In the genomic region with DNA sequence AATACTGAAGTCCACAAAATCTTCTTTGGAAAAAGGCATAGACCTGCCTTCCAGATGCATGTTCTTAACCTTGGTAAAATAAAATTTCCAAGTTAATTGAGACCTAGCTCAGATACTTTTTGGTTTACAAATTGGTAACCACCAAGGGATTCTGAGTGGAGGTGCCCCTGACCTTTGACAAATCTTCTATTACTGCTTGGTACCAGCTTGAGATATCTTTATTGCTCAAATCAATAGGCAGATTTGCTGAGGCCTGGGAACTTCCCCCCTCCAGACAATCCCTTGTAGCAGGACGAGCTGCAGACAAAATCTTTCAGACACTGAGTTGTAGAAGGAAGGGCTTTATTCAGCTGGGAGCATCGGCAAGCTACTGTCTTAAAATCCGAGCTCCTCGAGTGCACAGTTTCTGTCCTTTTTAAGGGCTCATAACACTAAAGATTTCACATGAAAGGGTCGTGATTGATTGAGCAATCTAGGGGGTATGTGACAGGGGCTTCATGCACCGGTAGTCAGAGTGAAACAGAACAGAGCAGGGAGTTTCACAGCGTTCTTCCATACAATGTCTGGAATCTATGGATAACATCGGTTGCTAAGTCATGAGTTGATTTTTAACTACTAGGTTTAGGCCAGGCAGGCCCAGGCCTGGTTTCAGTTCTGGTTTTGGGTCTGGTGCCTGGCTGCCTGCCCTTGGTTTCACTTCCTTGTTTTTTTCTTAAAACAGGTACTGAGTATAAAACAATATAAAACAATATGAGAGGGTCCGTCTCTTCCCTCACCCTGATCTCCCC, we compare ENCODE assay signal across 13 cellular contexts. TPM values are rescaled to one million over a fixed set of nuclear protein-coding genes. Genes with fewer than 3 reads are reported as not detected.
DNase-seq lines count a peak whose midpoint lies in the region; ATAC-seq and TF ChIP-seq lines count a peak whose summit lies in the region.
"Not testable (repeated sequence)": the region's sequence is repeated elsewhere in the genome, so short reads cannot be mapped to it uniquely, and the experiment has no call there.
"Had no signal": no experiment of that assay in that cellular context is flagged by ENCODE, and none has a peak within 500 bp of the region (broad histone marks: within the 10 kb centered on the region; RNA-seq: fewer than 3 reads in every experiment).

No MANE protein-coding gene starts in this region.

- DNase-seq in GM19240 (ENCODE audit: insufficient read length, low spot score) (peak; percentile 32), Right ventricle myocardium inferior (ENCODE audit: missing footprints) (peak; percentile 56), upper lobe of right lung (peak; percentile 57)

- not testable (repeated sequence) for H3F3A ChIP-seq in OCI-LY1 (ENCODE audit: insufficient read depth, low read length)

- peak overlapping the region; percentile 63 for H3K4me3 ChIP-seq in OCI-LY1 (ENCODE audit: low read depth, low read length, poor library complexity, severe bottlenecking)
- H3K4me3 ChIP-seq in upper lobe of right lung = not testable (repeated sequence)

- not testable (repeated sequence) for H3K9me3 ChIP-seq in OCI-LY1 (ENCODE audit: low read length); upper lobe of right lung

- peak overlapping the region; percentile 93 for H3K27ac ChIP-seq in OCI-LY1 (ENCODE audit: low read depth, low read length, poor library complexity, severe bottlenecking)
- not testable (repeated sequence) for H3K27ac ChIP-seq in upper lobe of right lung

- not testable (repeated sequence) for H4K20me1 ChIP-seq in OCI-LY1 (ENCODE audit: insufficient read depth, low read length)

- not testable (repeated sequence) for H3K9me2 ChIP-seq in OCI-LY1 (ENCODE audit: low read depth, low read length)

- H3K27me3 ChIP-seq in OCI-LY1 (ENCODE audit: insufficient read depth, low read length); upper lobe of right lung: not testable (repeated sequence)

- H3K4me2 ChIP-seq in OCI-LY1 (ENCODE audit: low read length) = peak overlapping the region; percentile 86

- not testable (repeated sequence) for H3K36me3 ChIP-seq in OCI-LY1 (ENCODE audit: insufficient read depth, low read length); upper lobe of right lung

- ATAC-seq in GM18499 (IDR thresholded peaks at IDR 0.05; ENCODE audit: insufficient read depth, unreplicated experiment) (peak; percentile 87), GM21619 (IDR thresholded peaks at IDR 0.05; ENCODE audit: unreplicated experiment) (peak; percentile 84), HG02981 (IDR thresholded peaks at IDR 0.05; ENCODE audit: unreplicated experiment) (peak; percentile 78), HG03558 (IDR thresholded peaks at IDR 0.05; ENCODE audit: extremely low read depth, unreplicated experiment) (peak; percentile 74)
- ATAC-seq in Right ventricle myocardium inferior, upper lobe of right lung: not testable (repeated sequence)

- not testable (repeated sequence) for H2AFZ ChIP-seq in OCI-LY1 (ENCODE audit: low read length)

- intact Hi-C loops in Right ventricle myocardium inferior (cut with DNase I); upper lobe of right lung (cut with DNase I): not testable (repeated sequence)

- peaks cover 32% of the 10 kb centered on the region for H3K4me1 ChIP-seq in OCI-LY1 (ENCODE audit: insufficient read depth, low read length, severe bottlenecking)
- H3K4me1 ChIP-seq in upper lobe of right lung = not testable (repeated sequence)

- TF ChIP-seq CTCF in OCI-LY1 (IDR thresholded peaks at IDR 0.05; ENCODE audit: low read length); upper lobe of right lung (IDR thresholded peaks at IDR 0.05): not testable (repeated sequence)

- H3K9ac ChIP-seq in OCI-LY1 (ENCODE audit: low read length) = peak overlapping the region; percentile 70; the same call in 1 of the 2 replicates

- not testable (repeated sequence) for H3K79me2 ChIP-seq in OCI-LY1 (ENCODE audit: insufficient read depth, low read length)

RNA-seq across cellular contexts. Expression of a gene that starts 41.8 kb away (rescaled TPM):
- total RNA-seq in Right ventricle myocardium inferior (not detected), upper lobe of right lung (not detected)
- total RNA-seq: activated CD8-positive, alpha-beta T cell treated with anti-CD3 and anti-CD28 coated beads for 36 hours; cerebellum; lung microvascular endothelial cell; right lobe of liver; upper lobe of left lung had no signal
